In genomic region chr6:135780326-135780725, GRCh38 we compare ENCODE assay signal across 29 cellular contexts.
"Had no signal": no experiment of that assay in that cellular context is flagged by ENCODE, and none has a peak within 500 bp of the region (broad histone marks: within the 10 kb centered on the region; RNA-seq: fewer than 3 reads in every experiment).

No MANE protein-coding gene starts in this region.

- FAIRE-seq: colon, endometrium, endothelial cell of umbilical vein, frontal cortex had no signal

- H3K9me3 ChIP-seq: colonic mucosa, esophagus muscularis mucosa, esophagus squamous epithelium, gastrocnemius medialis, gastroesophageal sphincter, heart left ventricle, heart right ventricle had no signal

- H3K4me1 Mint-ChIP-seq: endodermal cell had no signal

- H3K36me3 ChIP-seq: colonic mucosa, esophagus muscularis mucosa, esophagus squamous epithelium, gastrocnemius medialis, gastroesophageal sphincter, heart left ventricle, heart right ventricle had no signal

- H3K9me3 Mint-ChIP-seq: dendritic cell treated with granulocyte-macrophage colony-stimulating factor and Interleukin-4, amounts not matched to agents 40 ng/mL and 50 ng/mL, for 4 days; effector memory CD8-positive, alpha-beta T cell; endodermal cell had no signal

- H3K4me3 ChIP-seq: colonic mucosa, coronary artery, dorsolateral prefrontal cortex, esophagus muscularis mucosa, esophagus squamous epithelium, gastrocnemius medialis, gastroesophageal sphincter, heart left ventricle, heart right ventricle had no signal

- H3K4me3 Mint-ChIP-seq: dendritic cell treated with granulocyte-macrophage colony-stimulating factor and Interleukin-4, amounts not matched to agents 40 ng/mL and 50 ng/mL, for 4 days; effector memory CD8-positive, alpha-beta T cell; endodermal cell had no signal

- H3K27me3 Mint-ChIP-seq: dendritic cell treated with granulocyte-macrophage colony-stimulating factor and Interleukin-4, amounts not matched to agents 40 ng/mL and 50 ng/mL, for 4 days had no signal

- H3K27ac Mint-ChIP-seq: dendritic cell treated with granulocyte-macrophage colony-stimulating factor and Interleukin-4, amounts not matched to agents 40 ng/mL and 50 ng/mL, for 4 days; effector memory CD8-positive, alpha-beta T cell; endodermal cell had no signal

- ATAC-seq: effector memory CD8-positive, alpha-beta T cell; esophagus mucosa; foreskin keratinocyte; gastrocnemius medialis; gastroesophageal sphincter; heart left ventricle; heart right ventricle had no signal

- H3K27me3 ChIP-seq: colonic mucosa, esophagus muscularis mucosa, esophagus squamous epithelium, foreskin keratinocyte, gastrocnemius medialis, gastroesophageal sphincter, heart left ventricle, heart right ventricle had no signal

- H3K27ac ChIP-seq: colonic mucosa, coronary artery, dorsolateral prefrontal cortex, epithelial cell of prostate, esophagus muscularis mucosa, esophagus squamous epithelium, foreskin keratinocyte, gastrocnemius medialis, gastroesophageal sphincter, heart left ventricle, heart right ventricle had no signal

- H3K4me1 ChIP-seq: colonic mucosa, esophagus muscularis mucosa, esophagus squamous epithelium, foreskin keratinocyte, gastrocnemius medialis, gastroesophageal sphincter, heart left ventricle, heart right ventricle had no signal

- DNase-seq: colonic mucosa; cortex of kidney; dermis blood vessel endothelial cell; dorsolateral prefrontal cortex; effector CD4-positive, alpha-beta T cell; effector CD8-positive, alpha-beta T cell; effector memory CD4-positive, alpha-beta T cell; effector memory CD8-positive, alpha-beta T cell; endodermal cell; erythroblast; esophagus squamous epithelium; foreskin fibroblast; foreskin keratinocyte; foreskin melanocyte; gastrocnemius medialis; glutamatergic neuron; head of caudate nucleus; heart left ventricle; heart right ventricle had no signal
